Comparison of ENCODE assay signal across 12 cellular contexts in the genomic region with DNA sequence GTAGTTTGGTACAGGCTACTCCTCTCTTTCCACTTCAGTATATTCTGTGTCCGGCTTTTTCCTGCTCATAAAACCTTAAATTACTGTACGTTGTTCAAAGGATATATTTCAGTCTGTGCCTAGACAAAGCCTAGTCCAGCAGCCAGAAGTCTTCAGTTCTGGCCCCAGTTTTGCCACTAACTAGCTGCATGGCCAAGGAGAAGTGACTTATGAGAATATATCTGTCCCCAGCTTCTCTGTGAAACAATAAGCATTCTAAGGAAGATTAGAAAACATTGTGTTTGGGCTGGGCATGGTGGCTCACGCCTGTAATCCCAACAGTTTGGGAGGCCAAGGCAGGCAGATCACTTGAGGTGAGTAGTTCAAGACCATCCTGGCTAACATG.
DNase-seq lines count a peak whose midpoint lies in the region; ATAC-seq and TF ChIP-seq lines count a peak whose summit lies in the region.
"Had no signal": no experiment of that assay in that cellular context is flagged by ENCODE, and none has a peak within 500 bp of the region (broad histone marks: within the 10 kb centered on the region; RNA-seq: fewer than 3 reads in every experiment).

No MANE protein-coding gene starts in this region.

- ATAC-seq in GM21576 (IDR thresholded peaks at IDR 0.05; ENCODE audit: unreplicated experiment) = peak; percentile 45

- H3K9me2 ChIP-seq in MM.1S (replicated peaks; ENCODE audit: insufficient read depth, low read length) = no peaks in the 10 kb centered on the region

- H3K27ac ChIP-seq in MM.1S (ENCODE audit: low read length) = peak overlapping the region; percentile 53; the same call in 1 of the 2 replicates
- no peak overlapping the region for H3K27ac ChIP-seq in mesenchymal stem cell (ENCODE audit: low read length, poor library complexity, severe bottlenecking)
- H3K27ac ChIP-seq in tibial nerve = peak overlapping the region in 2 of 4 donors; percentile 48 to 51

- H3K18ac ChIP-seq in mesenchymal stem cell (ENCODE audit: low read depth in 1 of 2, low read length in 2 of 2) = peak overlapping the region in 1 of 2 experiments; percentile 68

- H3K23ac ChIP-seq in mesenchymal stem cell (ENCODE audit: low read length in 2 of 2) = no peak overlapping the region

- peak overlapping the region in 1 of 2 donors; percentile 61 for H3K4me3 Mint-ChIP-seq in CD14-positive monocyte
- H3K4me3 Mint-ChIP-seq: activated CD4-positive, alpha-beta memory T cell treated with anti-CD3 and anti-CD28 coated beads, Interleukin-2, amount 10 ng/mL, durations not matched to agents 7 days and 5 days had no signal

- H4K91ac ChIP-seq in mesenchymal stem cell (ENCODE audit: low read length) = no peak overlapping the region

- H3K27me3 Mint-ChIP-seq in CD14-positive monocyte (ENCODE audit: low read depth in 3 of 3) = peaks cover 0 to 2% (median 0%) of the 10 kb centered on the region in 3 donors

- H3K36me3 Mint-ChIP-seq in CD14-positive monocyte = peaks cover 0 to 5% of the 10 kb centered on the region in 2 donors

- peak overlapping the region; percentile 88 for H2BK120ac ChIP-seq in mesenchymal stem cell (ENCODE audit: low read depth, low read length)

- TF ChIP-seq CTCF in CD14-positive monocyte (IDR thresholded peaks at IDR 0.05) (no peak), MM.1S (IDR thresholded peaks at IDR 0.05; ENCODE audit: low read length) (no peak), tibial nerve (IDR thresholded peaks at IDR 0.05) (no peak)

- H3F3A ChIP-seq in MM.1S (ENCODE audit: insufficient read depth, low read length) = peaks cover 3% of the 10 kb centered on the region; the same call in 1 of the 2 replicates

- no peak for TF ChIP-seq EP300 in tibial nerve (IDR thresholded peaks at IDR 0.05)

- H2BK5ac ChIP-seq in mesenchymal stem cell (ENCODE audit: low read depth, low read length, poor library complexity, severe bottlenecking) = no peak overlapping the region

- H2BK12ac ChIP-seq in mesenchymal stem cell (ENCODE audit: low read length in 2 of 2) = peak overlapping the region; percentile 47 to 84

- H3K4me3 ChIP-seq in MM.1S (ENCODE audit: low read length) (no peak overlapping the region), mesenchymal stem cell (ENCODE audit: insufficient read depth in 1 of 2, low read depth in 1 of 2, low read length in 2 of 2) (no peak overlapping the region), tibial nerve (no peak overlapping the region)
- H3K4me3 ChIP-seq: skin epidermis had no signal

- intact Hi-C loops in CD14-positive monocyte (cut with micrococcal nuclease) = no loop called here

- WGBS in mesenchymal stem cell = 53% methylated on average over 3 of the region's 3 CpGs
- 55 to 57% methylated on average over 3 of the region's 3 CpGs for WGBS in tibial nerve, 2 donors

- no peaks in the 10 kb centered on the region for H3K79me1 ChIP-seq in mesenchymal stem cell (replicated peaks; ENCODE audit: low read length, poor library complexity, severe bottlenecking)

- H3K79me2 ChIP-seq in MM.1S (ENCODE audit: low read length) = no peaks in the 10 kb centered on the region

- H4K20me1 ChIP-seq in MM.1S (ENCODE audit: insufficient read depth, low read length) = no peaks in the 10 kb centered on the region; the same call in 1 of the 2 replicates

- peak overlapping the region; percentile 35 to 47 for H3K4ac ChIP-seq in mesenchymal stem cell (ENCODE audit: low read depth in 1 of 2, low read length in 2 of 2)

- H3K27me3 ChIP-seq in MM.1S (replicated peaks; ENCODE audit: insufficient read depth, low read length) = no peaks in the 10 kb centered on the region
- no peaks in the 10 kb centered on the region for H3K27me3 ChIP-seq in mesenchymal stem cell (ENCODE audit: control insufficient read depth in 1 of 2, insufficient read depth in 1 of 2, low read length in 2 of 2)
- no peaks in the 10 kb centered on the region for H3K27me3 ChIP-seq in tibial nerve

- TF ChIP-seq POLR2A in tibial nerve (IDR thresholded peaks at IDR 0.05) = no peak

- H3K4me1 ChIP-seq in MM.1S (ENCODE audit: low read length) = peaks cover 7% of the 10 kb centered on the region; the same call in 1 of the 2 replicates
- peaks cover 4% of the 10 kb centered on the region for H3K4me1 ChIP-seq in mesenchymal stem cell (ENCODE audit: control insufficient read depth, insufficient read depth, low read depth, low read length)
- peaks cover 0 to 47% (median 11%) of the 10 kb centered on the region in 4 donors for H3K4me1 ChIP-seq in tibial nerve

- H3K9me3 ChIP-seq in MM.1S (replicated peaks; ENCODE audit: insufficient read depth, low read length) = no peaks in the 10 kb centered on the region
- no peaks in the 10 kb centered on the region for H3K9me3 ChIP-seq in mesenchymal stem cell (ENCODE audit: control insufficient read depth, low read length)
- no peaks in the 10 kb centered on the region for H3K9me3 ChIP-seq in tibial nerve

- H3K9ac ChIP-seq in MM.1S (ENCODE audit: low read length) (no peak overlapping the region), mesenchymal stem cell (ENCODE audit: low read length) (peak overlapping the region; percentile 25)

- no peak overlapping the region for H2BK15ac ChIP-seq in mesenchymal stem cell (ENCODE audit: low read depth, poor library complexity, severe bottlenecking)

- no peak overlapping the region for H2AK5ac ChIP-seq in mesenchymal stem cell (ENCODE audit: low read length, severe bottlenecking)

- no peaks in the 10 kb centered on the region for H3K9me3 Mint-ChIP-seq in CD14-positive monocyte
- H3K9me3 Mint-ChIP-seq: activated CD4-positive, alpha-beta memory T cell treated with anti-CD3 and anti-CD28 coated beads, Interleukin-2, amount 10 ng/mL, durations not matched to agents 7 days and 5 days had no signal

- H2AFZ ChIP-seq in MM.1S (ENCODE audit: low read length) (0 out of 2 replicates have a peak overlapping the region, but pooled peaks have one; percentile 32), mesenchymal stem cell (ENCODE audit: low read depth, low read length) (no peak overlapping the region)

- H3K4me2 ChIP-seq in MM.1S (ENCODE audit: low read depth, low read length) (peak overlapping the region; percentile 27; the same call in 1 of the 2 replicates), mesenchymal stem cell (ENCODE audit: low read length, poor library complexity, severe bottlenecking) (no peak overlapping the region)

- peaks cover 62% of the 10 kb centered on the region for H3K4me1 Mint-ChIP-seq in CD14-positive monocyte
- H3K4me1 Mint-ChIP-seq: activated CD4-positive, alpha-beta memory T cell treated with anti-CD3 and anti-CD28 coated beads, Interleukin-2, amount 10 ng/mL, durations not matched to agents 7 days and 5 days had no signal

- DNase-seq in CD14-positive monocyte (ENCODE audit: low spot score) (no peak), MM.1S (no peak), mesenchymal stem cell (no peak), superior temporal gyrus (ENCODE audit: extremely low spot score) (no peak), tibial nerve (ENCODE audit: low spot score in 2 of 2) (no peak)
- DNase-seq in activated CD8-positive, alpha-beta memory T cell treated with anti-CD3 and anti-CD28 coated beads, Interleukin-2, amount 50 U/mL, for 48 hours = no peak
- DNase-seq in NK-92 treated with Interleukin-12 subunit alpha and Interleukin-12 subunit beta, amount 100 ng/mL, for 24 hours (lab: John Stamatoyannopoulos, UW) = no peak
- DNase-seq: activated CD4-positive, alpha-beta memory T cell treated with anti-CD3 and anti-CD28 coated beads, Interleukin-2, amount 10 ng/mL, durations not matched to agents 7 days and 5 days; NCI-H524 treated with DMSO at 0.1 percent for 48 hours; SW 1271 had no signal

- peak overlapping the region; percentile 77 to 90 (median 87) for H3K27ac Mint-ChIP-seq in CD14-positive monocyte
- H3K27ac Mint-ChIP-seq: activated CD4-positive, alpha-beta memory T cell treated with anti-CD3 and anti-CD28 coated beads, Interleukin-2, amount 10 ng/mL, durations not matched to agents 7 days and 5 days had no signal

- H3K14ac ChIP-seq in mesenchymal stem cell (ENCODE audit: low read length in 2 of 2) = no peak overlapping the region

- H3K36me3 ChIP-seq in MM.1S (replicated peaks; ENCODE audit: insufficient read depth, low read length) (no peaks in the 10 kb centered on the region), mesenchymal stem cell (ENCODE audit: control insufficient read depth in 1 of 2, insufficient read depth in 2 of 2, low read depth in 1 of 2, low read length in 2 of 2) (no peaks in the 10 kb centered on the region), tibial nerve (no peaks in the 10 kb centered on the region)

- peak overlapping the region; percentile 35 for H4K8ac ChIP-seq in mesenchymal stem cell (ENCODE audit: low read length)
